Comparison of ENCODE assay signal across 20 cellular contexts in genomic region chr9:136651859-136652258, GRCh38. TPM values are rescaled to one million over a fixed set of nuclear protein-coding genes. Genes with fewer than 3 reads are reported as not detected.
DNase-seq lines count a peak whose midpoint lies in the region; ATAC-seq and TF ChIP-seq lines count a peak whose summit lies in the region.
"Had no signal": no experiment of that assay in that cellular context is flagged by ENCODE, and none has a peak within 500 bp of the region (broad histone marks: within the 10 kb centered on the region; RNA-seq: fewer than 3 reads in every experiment).

No MANE protein-coding gene starts in this region.

- peak overlapping the region in 4 of 11 experiments; percentile 11 to 52 (median 29); a peak in 5 of 22 replicates for H3K9ac ChIP-seq in BLaER1 treated with 17β-estradiol and CSF1 and Interleukin-3, amounts not matched to agents 10 nM and 100 nM

- no peaks in the 10 kb centered on the region for H4K20me1 ChIP-seq in BLaER1 treated with 17β-estradiol and CSF1 and Interleukin-3, amounts not matched to agents 10 nM and 100 nM

- 96% methylated on average over 11 of the region's 11 CpGs for WGBS in right cardiac atrium

- H3K27ac ChIP-seq in right cardiac atrium (ENCODE audit: low read length) (no peak overlapping the region), right atrium auricular region (no peak overlapping the region)
- H3K27ac ChIP-seq in BLaER1 treated with 17β-estradiol and CSF1 and Interleukin-3, amounts not matched to agents 10 nM and 100 nM = peak overlapping the region in 8 of 11 experiments; percentile 51 to 73 (median 62); a peak in 15 of 22 replicates

- H3K4me1 ChIP-seq in right cardiac atrium (ENCODE audit: control insufficient read depth, insufficient read depth, low read length) (no peaks in the 10 kb centered on the region), right atrium auricular region (peaks cover 0 to 28% of the 10 kb centered on the region in 2 donors)
- peaks cover 83 to 100% (median 100%) of the 10 kb centered on the region in 10 experiments for H3K4me1 ChIP-seq in BLaER1 treated with 17β-estradiol and CSF1 and Interleukin-3, amounts not matched to agents 10 nM and 100 nM
- H3K4me1 ChIP-seq: Caco-2 had no signal

- TF ChIP-seq CTCF in right atrium auricular region (IDR thresholded peaks at IDR 0.05) (no peak), endothelial cell (IDR thresholded peaks at IDR 0.05; ENCODE audit: unreplicated experiment) (no peak)

- ATAC-seq in right cardiac atrium (no peak), esophagus mucosa (peak; percentile 88)

- H3K27me3 ChIP-seq in right cardiac atrium (ENCODE audit: control insufficient read depth, insufficient read depth) = no peaks in the 10 kb centered on the region
- no peaks in the 10 kb centered on the region for H3K27me3 ChIP-seq in right atrium auricular region
- peaks cover 0 to 13% (median 0%) of the 10 kb centered on the region in 11 experiments; a peak in 7 of 22 replicates for H3K27me3 ChIP-seq in BLaER1 treated with 17β-estradiol and CSF1 and Interleukin-3, amounts not matched to agents 10 nM and 100 nM
- H3K27me3 ChIP-seq: BE2C had no signal

- peak overlapping the region; percentile 79 to 100 (median 98) for H3K4me2 ChIP-seq in BLaER1 treated with 17β-estradiol and CSF1 and Interleukin-3, amounts not matched to agents 10 nM and 100 nM

- no peaks in the 10 kb centered on the region for H3K36me3 ChIP-seq in right atrium auricular region
- H3K36me3 ChIP-seq in BLaER1 treated with 17β-estradiol and CSF1 and Interleukin-3, amounts not matched to agents 10 nM and 100 nM = no peaks in the 10 kb centered on the region
- H3K36me3 ChIP-seq: BE2C had no signal

- H3K9me3 Mint-ChIP-seq in endothelial cell (ENCODE audit: unreplicated experiment) = no peaks in the 10 kb centered on the region
- no peaks in the 10 kb centered on the region for H3K9me3 Mint-ChIP-seq in activated CD4-positive, alpha-beta T cell treated with anti-CD3 and anti-CD28 coated beads, Interleukin-2, amount 10 ng/mL, durations not matched to agents 24 days and 14 days
- H3K9me3 Mint-ChIP-seq: CD4-positive, alpha-beta memory T cell; CD4-positive, CD25-positive, alpha-beta regulatory T cell had no signal

- H3K4me3 ChIP-seq in right cardiac atrium (ENCODE audit: low read length) (no peak overlapping the region), right atrium auricular region (no peak overlapping the region)
- no peak overlapping the region for H3K4me3 ChIP-seq in BLaER1 treated with 17β-estradiol and CSF1 and Interleukin-3, amounts not matched to agents 10 nM and 100 nM

- peak overlapping the region; percentile 18 for H3K27ac Mint-ChIP-seq in endothelial cell (ENCODE audit: unreplicated experiment)
- H3K27ac Mint-ChIP-seq in activated CD4-positive, alpha-beta T cell treated with anti-CD3 and anti-CD28 coated beads, Interleukin-2, amount 10 ng/mL, durations not matched to agents 24 days and 14 days = no peak overlapping the region
- H3K27ac Mint-ChIP-seq: CD14-positive monocyte; CD4-positive, alpha-beta memory T cell; CD4-positive, CD25-positive, alpha-beta regulatory T cell; CD8-positive, alpha-beta memory T cell had no signal

- DNase-seq in right cardiac atrium = peak in 2 of 3 donors; percentile 2 to 19
- DNase-seq in right atrium auricular region (ENCODE audit: low spot score) = no peak
- no peak for DNase-seq in endothelial cell (ENCODE audit: low spot score)
- no peak for DNase-seq in activated CD4-positive, alpha-beta T cell treated with anti-CD3 and anti-CD28 coated beads, Interleukin-2, amount 10 ng/mL, durations not matched to agents 24 days and 14 days
- no peak for DNase-seq in NCI-H1436 treated with DMSO at 0.1 percent for 48 hours (lab: John Stamatoyannopoulos, UW)
- DNase-seq in RPMI8226 = no peak
- DNase-seq: 8988T; ACHN; BE2C; C1 segment of cervical spinal cord; Caco-2; Calu3; CD4-positive, alpha-beta memory T cell; CD4-positive, CD25-positive, alpha-beta regulatory T cell; CD8-positive, alpha-beta memory T cell; DMS79 treated with DMSO at 0.1 percent for 48 hours; GF-D8 had no signal

- peaks cover 26% of the 10 kb centered on the region for H3K4me1 Mint-ChIP-seq in endothelial cell (ENCODE audit: unreplicated experiment)
- no peaks in the 10 kb centered on the region for H3K4me1 Mint-ChIP-seq in activated CD4-positive, alpha-beta T cell treated with anti-CD3 and anti-CD28 coated beads, Interleukin-2, amount 10 ng/mL, durations not matched to agents 24 days and 14 days
- H3K4me1 Mint-ChIP-seq: CD8-positive, alpha-beta memory T cell had no signal

- intact Hi-C loops in right cardiac atrium (cut with DNase I) = no loop called here
- intact Hi-C loops in activated CD4-positive, alpha-beta T cell treated with anti-CD3 and anti-CD28 coated beads, Interleukin-2, amount 10 ng/mL, durations not matched to agents 24 days and 14 days (cut with micrococcal nuclease) = no loop called here

- H3K9me3 ChIP-seq in right cardiac atrium (ENCODE audit: control insufficient read depth, low read length) (no peaks in the 10 kb centered on the region), right atrium auricular region (no peaks in the 10 kb centered on the region)
- H3K9me3 ChIP-seq in BLaER1 treated with 17β-estradiol and CSF1 and Interleukin-3, amounts not matched to agents 10 nM and 100 nM (replicated peaks in 1 of 11) = no peaks in the 10 kb centered on the region
- H3K9me3 ChIP-seq: BE2C, Caco-2 had no signal

- H3K27me3 Mint-ChIP-seq in endothelial cell (ENCODE audit: unreplicated experiment) = peaks cover 6% of the 10 kb centered on the region
- H3K27me3 Mint-ChIP-seq in activated CD4-positive, alpha-beta T cell treated with anti-CD3 and anti-CD28 coated beads, Interleukin-2, amount 10 ng/mL, durations not matched to agents 24 days and 14 days = peaks cover 19% of the 10 kb centered on the region

- no peak overlapping the region for H3K4me3 Mint-ChIP-seq in endothelial cell (ENCODE audit: unreplicated experiment)
- H3K4me3 Mint-ChIP-seq in activated CD4-positive, alpha-beta T cell treated with anti-CD3 and anti-CD28 coated beads, Interleukin-2, amount 10 ng/mL, durations not matched to agents 24 days and 14 days = no peak overlapping the region
- H3K4me3 Mint-ChIP-seq: CD14-positive monocyte; CD4-positive, alpha-beta memory T cell; CD4-positive, CD25-positive, alpha-beta regulatory T cell; CD8-positive, alpha-beta memory T cell had no signal

- H3K36me3 Mint-ChIP-seq in endothelial cell (ENCODE audit: low read depth, unreplicated experiment) = no peaks in the 10 kb centered on the region
- H3K36me3 Mint-ChIP-seq in activated CD4-positive, alpha-beta T cell treated with anti-CD3 and anti-CD28 coated beads, Interleukin-2, amount 10 ng/mL, durations not matched to agents 24 days and 14 days (ENCODE audit: low read depth) = no peaks in the 10 kb centered on the region
- H3K36me3 Mint-ChIP-seq: CD4-positive, alpha-beta memory T cell; CD4-positive, CD25-positive, alpha-beta regulatory T cell; CD8-positive, alpha-beta memory T cell had no signal

RNA-seq across cellular contexts. Expression of gene EGFL7, which starts 10.9 kb away (rescaled TPM):
- total RNA-seq in right cardiac atrium = 100 to 1,000 TPM in 1 of 4 donors, 10 to 100 TPM in 3; 73.3 to 148 (median 83.0) TPM
- 113 TPM for polyA plus RNA-seq in right cardiac atrium
- 100 to 1,000 TPM; 114 to 120 TPM for total RNA-seq in right atrium auricular region
- total RNA-seq in endothelial cell (ENCODE audit: unreplicated experiment) = 945 TPM
- 13.0 TPM for total RNA-seq in esophagus mucosa
- 3.2 and 3.5 TPM in 2 replicates for total RNA-seq in activated CD4-positive, alpha-beta T cell treated with anti-CD3 and anti-CD28 coated beads, Interleukin-2, amount 10 ng/mL, durations not matched to agents 24 days and 14 days
- total RNA-seq: CD4-positive, alpha-beta memory T cell had no signal
- polyA plus RNA-seq: CD4-positive, CD25-positive, alpha-beta regulatory T cell had no signal

RNA-seq across cellular contexts. Expression of gene AGPAT2, which starts 35.4 kb away (rescaled TPM):
- total RNA-seq in right cardiac atrium (10 to 100 TPM; 63.0 to 92.0 (median 70.2) TPM), right atrium auricular region (10 to 100 TPM; 71.9 to 81.9 TPM), endothelial cell (ENCODE audit: unreplicated experiment) (38.9 TPM), esophagus mucosa (91.7 TPM)
- polyA plus RNA-seq in right cardiac atrium = 149 TPM
- 25.6 and 25.9 TPM in 2 replicates for total RNA-seq in activated CD4-positive, alpha-beta T cell treated with anti-CD3 and anti-CD28 coated beads, Interleukin-2, amount 10 ng/mL, durations not matched to agents 24 days and 14 days

Comparison
In these comparisons a context has a peak if more than half of its experiments do, and no peak if none do; other contexts are left out.
1. DNase-seq: peak in right cardiac atrium (2 of 3); none in right atrium auricular region (single experiment), endothelial cell (single experiment), activated CD4-positive, alpha-beta T cell treated with anti-CD3 and anti-CD28 coated beads, Interleukin-2, amount 10 ng/mL, durations not matched to agents 24 days and 14 days (single experiment), NCI-H1436 treated with DMSO at 0.1 percent for 48 hours (single experiment) and RPMI8226 (single experiment).
2. H3K27ac ChIP-seq: peak in BLaER1 treated with 17β-estradiol and CSF1 and Interleukin-3, amounts not matched to agents 10 nM and 100 nM (8 of 11); none in right cardiac atrium (single experiment) and right atrium auricular region (0 of 2).